In the genomic region with DNA sequence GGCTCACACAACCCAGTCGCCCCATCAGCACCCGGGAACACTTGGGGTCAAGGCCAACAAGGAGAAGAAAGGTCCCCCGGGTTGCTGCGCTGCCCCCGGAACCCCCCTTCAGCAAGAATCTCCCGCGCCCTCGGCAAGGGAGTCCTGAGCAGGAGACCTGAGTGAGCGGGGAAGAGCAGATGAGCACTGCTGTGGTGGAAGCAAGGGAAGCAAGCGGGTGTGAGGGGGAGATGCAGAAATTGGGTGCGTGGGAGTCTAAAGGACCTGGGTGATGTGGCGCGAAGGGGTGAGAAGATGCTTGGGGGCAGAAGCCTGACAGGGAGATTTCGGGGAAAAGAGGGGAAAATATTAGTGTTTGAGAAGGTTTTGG, we compare ENCODE assay signal across 2 cellular contexts.
TF ChIP-seq lines count a peak whose summit lies in the region.

No MANE protein-coding gene starts in this region.

TF ChIP-seq in GM23338, 12 proteins besides CTCF, POLR2A, EP300 and RAD21 (continues in another document):
- TF ChIP-seq, protein P1, sequence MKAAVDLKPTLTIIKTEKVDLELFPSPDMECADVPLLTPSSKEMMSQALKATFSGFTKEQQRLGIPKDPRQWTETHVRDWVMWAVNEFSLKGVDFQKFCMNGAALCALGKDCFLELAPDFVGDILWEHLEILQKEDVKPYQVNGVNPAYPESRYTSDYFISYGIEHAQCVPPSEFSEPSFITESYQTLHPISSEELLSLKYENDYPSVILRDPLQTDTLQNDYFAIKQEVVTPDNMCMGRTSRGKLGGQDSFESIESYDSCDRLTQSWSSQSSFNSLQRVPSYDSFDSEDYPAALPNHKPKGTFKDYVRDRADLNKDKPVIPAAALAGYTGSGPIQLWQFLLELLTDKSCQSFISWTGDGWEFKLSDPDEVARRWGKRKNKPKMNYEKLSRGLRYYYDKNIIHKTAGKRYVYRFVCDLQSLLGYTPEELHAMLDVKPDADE (IDR thresholded peaks at IDR 0.05): no peak
- TF ChIP-seq STAT1 (IDR thresholded peaks at IDR 0.05; ENCODE audit: unreplicated experiment) (no peak), ZNF114 (CRISPR knock-in tag; IDR thresholded peaks at IDR 0.05) (no peak), ZNF331 (CRISPR knock-in tag; IDR thresholded peaks at IDR 0.05; ENCODE audit: low read depth) (no peak), NANOG (IDR thresholded peaks at IDR 0.05; ENCODE audit: borderline replicate concordance) (no peak), JUNB (IDR thresholded peaks at IDR 0.05; ENCODE audit: unreplicated experiment) (no peak), POLR2AphosphoS5 (IDR thresholded peaks at IDR 0.05; ENCODE audit: low read depth) (no peak), EZH2phosphoT487 (IDR thresholded peaks at IDR 0.05; ENCODE audit: unreplicated experiment) (no peak), EZH2 (IDR thresholded peaks at IDR 0.05; ENCODE audit: low read depth, unreplicated experiment) (no peak)
- TF ChIP-seq, protein P2, sequence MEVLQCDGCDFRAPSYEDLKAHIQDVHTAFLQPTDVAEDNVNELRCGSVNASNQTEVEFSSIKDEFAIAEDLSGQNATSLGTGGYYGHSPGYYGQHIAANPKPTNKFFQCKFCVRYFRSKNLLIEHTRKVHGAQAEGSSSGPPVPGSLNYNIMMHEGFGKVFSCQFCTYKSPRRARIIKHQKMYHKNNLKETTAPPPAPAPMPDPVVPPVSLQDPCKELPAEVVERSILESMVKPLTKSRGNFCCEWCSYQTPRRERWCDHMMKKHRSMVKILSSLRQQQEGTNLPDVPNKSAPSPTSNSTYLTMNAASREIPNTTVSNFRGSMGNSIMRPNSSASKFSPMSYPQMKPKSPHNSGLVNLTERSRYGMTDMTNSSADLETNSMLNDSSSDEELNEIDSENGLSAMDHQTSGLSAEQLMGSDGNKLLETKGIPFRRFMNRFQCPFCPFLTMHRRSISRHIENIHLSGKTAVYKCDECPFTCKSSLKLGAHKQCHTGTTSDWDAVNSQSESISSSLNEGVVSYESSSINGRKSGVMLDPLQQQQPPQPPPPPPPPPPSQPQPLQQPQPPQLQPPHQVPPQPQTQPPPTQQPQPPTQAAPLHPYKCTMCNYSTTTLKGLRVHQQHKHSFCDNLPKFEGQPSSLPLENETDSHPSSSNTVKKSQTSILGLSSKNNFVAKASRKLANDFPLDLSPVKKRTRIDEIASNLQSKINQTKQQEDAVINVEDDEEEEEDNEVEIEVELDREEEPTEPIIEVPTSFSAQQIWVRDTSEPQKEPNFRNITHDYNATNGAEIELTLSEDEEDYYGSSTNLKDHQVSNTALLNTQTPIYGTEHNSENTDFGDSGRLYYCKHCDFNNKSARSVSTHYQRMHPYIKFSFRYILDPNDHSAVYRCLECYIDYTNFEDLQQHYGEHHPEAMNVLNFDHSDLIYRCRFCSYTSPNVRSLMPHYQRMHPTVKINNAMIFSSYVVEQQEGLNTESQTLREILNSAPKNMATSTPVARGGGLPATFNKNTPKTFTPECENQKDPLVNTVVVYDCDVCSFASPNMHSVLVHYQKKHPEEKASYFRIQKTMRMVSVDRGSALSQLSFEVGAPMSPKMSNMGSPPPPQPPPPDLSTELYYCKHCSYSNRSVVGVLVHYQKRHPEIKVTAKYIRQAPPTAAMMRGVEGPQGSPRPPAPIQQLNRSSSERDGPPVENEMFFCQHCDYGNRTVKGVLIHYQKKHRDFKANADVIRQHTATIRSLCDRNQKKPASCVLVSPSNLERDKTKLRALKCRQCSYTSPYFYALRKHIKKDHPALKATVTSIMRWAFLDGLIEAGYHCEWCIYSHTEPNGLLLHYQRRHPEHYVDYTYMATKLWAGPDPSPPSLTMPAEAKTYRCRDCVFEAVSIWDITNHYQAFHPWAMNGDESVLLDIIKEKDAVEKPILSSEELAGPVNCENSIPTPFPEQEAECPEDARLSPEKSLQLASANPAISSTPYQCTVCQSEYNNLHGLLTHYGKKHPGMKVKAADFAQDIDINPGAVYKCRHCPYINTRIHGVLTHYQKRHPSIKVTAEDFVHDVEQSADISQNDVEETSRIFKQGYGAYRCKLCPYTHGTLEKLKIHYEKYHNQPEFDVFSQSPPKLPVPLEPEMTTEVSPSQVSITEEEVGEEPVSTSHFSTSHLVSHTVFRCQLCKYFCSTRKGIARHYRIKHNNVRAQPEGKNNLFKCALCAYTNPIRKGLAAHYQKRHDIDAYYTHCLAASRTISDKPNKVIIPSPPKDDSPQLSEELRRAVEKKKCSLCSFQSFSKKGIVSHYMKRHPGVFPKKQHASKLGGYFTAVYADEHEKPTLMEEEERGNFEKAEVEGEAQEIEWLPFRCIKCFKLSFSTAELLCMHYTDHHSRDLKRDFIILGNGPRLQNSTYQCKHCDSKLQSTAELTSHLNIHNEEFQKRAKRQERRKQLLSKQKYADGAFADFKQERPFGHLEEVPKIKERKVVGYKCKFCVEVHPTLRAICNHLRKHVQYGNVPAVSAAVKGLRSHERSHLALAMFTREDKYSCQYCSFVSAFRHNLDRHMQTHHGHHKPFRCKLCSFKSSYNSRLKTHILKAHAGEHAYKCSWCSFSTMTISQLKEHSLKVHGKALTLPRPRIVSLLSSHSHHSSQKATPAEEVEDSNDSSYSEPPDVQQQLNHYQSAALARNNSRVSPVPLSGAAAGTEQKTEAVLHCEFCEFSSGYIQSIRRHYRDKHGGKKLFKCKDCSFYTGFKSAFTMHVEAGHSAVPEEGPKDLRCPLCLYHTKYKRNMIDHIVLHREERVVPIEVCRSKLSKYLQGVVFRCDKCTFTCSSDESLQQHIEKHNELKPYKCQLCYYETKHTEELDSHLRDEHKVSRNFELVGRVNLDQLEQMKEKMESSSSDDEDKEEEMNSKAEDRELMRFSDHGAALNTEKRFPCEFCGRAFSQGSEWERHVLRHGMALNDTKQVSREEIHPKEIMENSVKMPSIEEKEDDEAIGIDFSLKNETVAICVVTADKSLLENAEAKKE (CRISPR knock-in tag; IDR thresholded peaks at IDR 0.05): no peak

TF ChIP-seq in K562, 482 proteins besides CTCF, POLR2A, EP300 and RAD21:
- TF ChIP-seq ZBTB7A (IDR thresholded peaks at IDR 0.05; ENCODE audit: borderline replicate concordance, control insufficient read depth, low read depth, low read length) (no peak), ETV5 (CRISPR knock-in tag; IDR thresholded peaks at IDR 0.05; ENCODE audit: low read depth) (no peak), REST (CRISPR knock-in tag; IDR thresholded peaks at IDR 0.05; ENCODE audit: low read depth) (peak; percentile 43; the same call in 1 of the 2 replicates), NR3C1 (CRISPR knock-in tag; IDR thresholded peaks at IDR 0.05) (no peak), MIER1 (IDR thresholded peaks at IDR 0.05; ENCODE audit: low read depth) (peak; percentile 60; the same call in 1 of the 2 replicates), ZSCAN32 (CRISPR knock-in tag; IDR thresholded peaks at IDR 0.05) (no peak), U2AF1 (optimal IDR thresholded peaks at IDR 0.05; ENCODE audit: low read depth, low read length) (no peak), TAF9B (IDR thresholded peaks at IDR 0.05; ENCODE audit: partially characterized antibody) (no peak), FIP1L1 (IDR thresholded peaks at IDR 0.05; ENCODE audit: low read depth, low read length, poor library complexity, severe bottlenecking) (no peak), CHD1 (IDR thresholded peaks at IDR 0.05; ENCODE audit: low read length) (no peak)
